In the genomic region with DNA sequence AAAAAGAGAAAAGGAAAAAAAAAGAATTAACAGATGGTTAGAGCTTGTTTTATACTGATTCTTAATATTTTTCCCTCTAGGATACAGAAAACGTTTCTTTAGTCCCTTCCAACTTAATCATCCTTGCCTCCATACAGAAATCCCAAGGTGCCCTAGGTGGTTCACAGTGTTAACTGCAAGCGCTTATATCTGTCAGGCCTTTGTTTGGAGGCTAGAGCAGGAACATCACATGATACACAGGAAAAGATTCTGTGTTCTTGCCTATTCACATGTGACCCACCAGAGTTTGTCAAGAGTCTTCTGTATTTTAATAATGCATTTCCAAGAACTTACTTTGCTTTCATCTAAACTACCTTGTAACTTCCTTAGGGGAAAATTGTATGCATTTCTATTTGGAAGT, we compare ENCODE assay signal across 30 cellular contexts.
"Had no signal": no experiment of that assay in that cellular context is flagged by ENCODE, and none has a peak within 500 bp of the region (broad histone marks: within the 10 kb centered on the region; RNA-seq: fewer than 3 reads in every experiment).

No MANE protein-coding gene starts in this region.

- H3K27me3 Mint-ChIP-seq: activated CD8-positive, alpha-beta T cell treated with anti-CD3 and anti-CD28 coated beads for 36 hours; activated naive CD8-positive, alpha-beta T cell treated with anti-CD3 and anti-CD28 coated beads for 36 hours; activated T-helper 17 cell treated with anti-CD3 and anti-CD28 coated beads, Interleukin-2, amount 50 U/mL, for 72 hours; central memory CD8-positive, alpha-beta T cell had no signal

- ATAC-seq: activated CD8-positive, alpha-beta T cell treated with anti-CD3 and anti-CD28 coated beads for 36 hours; activated T-cell treated with anti-CD3 and anti-CD28 coated beads, Interleukin-2, amount 50 U/mL, for 72 hours; activated T-helper 17 cell treated with anti-CD3 and anti-CD28 coated beads, Interleukin-2, amount 50 U/mL, for 72 hours; K562; PC-3 had no signal

- DNase-seq: activated CD4-positive, alpha-beta T cell treated with anti-CD3 and anti-CD28 coated beads, Interleukin-2, amount 10 ng/mL, durations not matched to agents 24 days and 14 days; activated CD4-positive, alpha-beta T cell treated with anti-CD3 and anti-CD28 coated beads, Interleukin-2, amount 50 U/mL, for 4 hours; activated CD8-positive, alpha-beta T cell treated with anti-CD3 and anti-CD28 coated beads for 36 hours; activated effector memory CD4-positive, alpha-beta T cell treated with anti-CD3 and anti-CD28 coated beads, Interleukin-2, amount 50 U/mL, for 16 hours; activated naive CD4-positive, alpha-beta T cell; activated naive CD4-positive, alpha-beta T cell treated with anti-CD3 and anti-CD28 coated beads, Interleukin-2, amount 50 U/mL, for 16 hours; activated naive CD8-positive, alpha-beta T cell treated with anti-CD3 and anti-CD28 coated beads for 36 hours; activated T-cell treated with anti-CD3 and anti-CD28 coated beads, Interleukin-2, amount 50 U/mL, for 1 hour; activated T-cell treated with anti-CD3 and anti-CD28 coated beads, Interleukin-2, amount 50 U/mL, for 72 hours; amniotic stem cell; aorta; brain microvascular endothelial cell; NCI-H1092 treated with DMSO at 0.1 percent for 48 hours; NCI-H1417; NCI-H146; NCI-H187; NCI-H2029 treated with DMSO at 0.1 percent for 48 hours; NCI-H345; NCI-H524 treated with DMSO at 0.1 percent for 48 hours; NCI-H748 treated with DMSO at 0.1 percent for 48 hours; NK-92 treated with Interleukin-12 subunit alpha and Interleukin-12 subunit beta, amount 100 ng/mL, for 24 hours; PC-3; Peyer's patch; RPMI8226; T1000; WERI-Rb-1 had no signal

- H3K4me1 Mint-ChIP-seq: activated T-helper 17 cell treated with anti-CD3 and anti-CD28 coated beads, Interleukin-2, amount 50 U/mL, for 72 hours; central memory CD8-positive, alpha-beta T cell had no signal

- H3K27me3 ChIP-seq: brain microvascular endothelial cell, Peyer's patch had no signal

- H3K4me3 Mint-ChIP-seq: activated CD4-positive, alpha-beta T cell treated with anti-CD3 and anti-CD28 coated beads, Interleukin-2, amount 10 ng/mL, durations not matched to agents 24 days and 14 days; activated CD8-positive, alpha-beta T cell treated with anti-CD3 and anti-CD28 coated beads for 36 hours; activated naive CD8-positive, alpha-beta T cell treated with anti-CD3 and anti-CD28 coated beads for 36 hours; activated T-cell treated with anti-CD3 and anti-CD28 coated beads, Interleukin-2, amount 50 U/mL, for 72 hours; activated T-helper 17 cell treated with anti-CD3 and anti-CD28 coated beads, Interleukin-2, amount 50 U/mL, for 72 hours; central memory CD8-positive, alpha-beta T cell had no signal

- H3K27ac Mint-ChIP-seq: activated CD4-positive, alpha-beta T cell treated with anti-CD3 and anti-CD28 coated beads, Interleukin-2, amount 10 ng/mL, durations not matched to agents 24 days and 14 days; activated CD8-positive, alpha-beta T cell treated with anti-CD3 and anti-CD28 coated beads for 36 hours; activated naive CD8-positive, alpha-beta T cell treated with anti-CD3 and anti-CD28 coated beads for 36 hours; activated T-cell treated with anti-CD3 and anti-CD28 coated beads, Interleukin-2, amount 50 U/mL, for 72 hours; activated T-helper 17 cell treated with anti-CD3 and anti-CD28 coated beads, Interleukin-2, amount 50 U/mL, for 72 hours had no signal

- H3K9me3 Mint-ChIP-seq: activated CD4-positive, alpha-beta T cell treated with anti-CD3 and anti-CD28 coated beads, Interleukin-2, amount 10 ng/mL, durations not matched to agents 24 days and 14 days; activated CD8-positive, alpha-beta T cell treated with anti-CD3 and anti-CD28 coated beads for 36 hours; activated naive CD8-positive, alpha-beta T cell treated with anti-CD3 and anti-CD28 coated beads for 36 hours; activated T-cell treated with anti-CD3 and anti-CD28 coated beads, Interleukin-2, amount 50 U/mL, for 72 hours; activated T-helper 17 cell treated with anti-CD3 and anti-CD28 coated beads, Interleukin-2, amount 50 U/mL, for 72 hours; central memory CD8-positive, alpha-beta T cell had no signal

- H3K36me3 Mint-ChIP-seq: activated naive CD8-positive, alpha-beta T cell treated with anti-CD3 and anti-CD28 coated beads for 36 hours had no signal

- H3K4me3 ChIP-seq: K562, Peyer's patch, SK-N-MC had no signal

- H3K4me1 ChIP-seq: Peyer's patch had no signal

- H3K36me3 ChIP-seq: brain microvascular endothelial cell, Peyer's patch, WERI-Rb-1 had no signal

- H3K9me3 ChIP-seq: Peyer's patch had no signal

- H3K27ac ChIP-seq: brain microvascular endothelial cell, Peyer's patch, SK-N-MC, WERI-Rb-1 had no signal
